23 cellular contexts compared by ENCODE assay signal in the genomic region with DNA sequence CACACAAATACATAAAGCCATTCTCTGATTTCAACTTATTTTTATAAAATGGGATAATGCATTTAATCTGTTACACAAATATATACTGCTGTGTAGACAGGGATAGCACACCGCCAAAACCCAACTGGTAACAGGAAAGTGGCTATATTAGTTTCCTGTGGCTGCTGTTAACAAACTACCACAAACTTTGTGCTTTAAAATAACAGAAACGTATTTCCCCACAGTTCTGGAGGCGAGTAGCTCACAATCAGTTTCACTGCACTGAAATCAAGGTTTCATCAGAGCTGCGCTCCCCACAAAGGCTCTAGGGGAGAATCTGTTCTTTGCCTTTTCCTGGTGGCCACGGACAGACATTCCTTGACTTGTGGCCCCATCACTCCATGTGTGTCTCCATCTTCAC.
"Had no signal": no experiment of that assay in that cellular context is flagged by ENCODE, and none has a peak within 500 bp of the region (broad histone marks: within the 10 kb centered on the region; RNA-seq: fewer than 3 reads in every experiment).

No MANE protein-coding gene starts in this region.

- H3K27me3 Mint-ChIP-seq: dendritic cell treated with granulocyte-macrophage colony-stimulating factor and Interleukin-4, amounts not matched to agents 40 ng/mL and 50 ng/mL, for 4 days had no signal

- H3K27me3 ChIP-seq: cardiac muscle cell, gastrocnemius medialis, right atrium auricular region, stomach had no signal

- H3K4me2 ChIP-seq: SK-N-SH had no signal

- H3K9me3 Mint-ChIP-seq: activated naive CD4-positive, alpha-beta T cell treated with anti-CD3 and anti-CD28 coated beads, Interleukin-2, amount 50 U/mL, for 72 hours; dendritic cell treated with granulocyte-macrophage colony-stimulating factor and Interleukin-4, amounts not matched to agents 40 ng/mL and 50 ng/mL, for 4 days had no signal

- H3K36me3 ChIP-seq: cardiac muscle cell, gastrocnemius medialis, left ventricle myocardium inferior, prostate gland, right atrium auricular region, stomach had no signal

- DNase-seq: activated CD4-positive, alpha-beta T cell treated with anti-CD3 and anti-CD28 coated beads, Interleukin-2, amount 50 U/mL, for 1 hour; activated T-cell treated with anti-CD3 and anti-CD28 coated beads, Interleukin-2, amount 50 U/mL, for 1 hour; amygdala; effector CD8-positive, alpha-beta T cell; gastrocnemius medialis; head of caudate nucleus; kidney glomerular epithelial cell; left ventricle myocardium inferior; mammary epithelial cell; midbrain; SK-N-SH; small intestine; stimulated activated CD4-positive, alpha-beta T cell treated with anti-CD3 and anti-CD28 coated beads, Interleukin-15, amount 100 ng/mL, for 24 hours; stimulated activated CD4-positive, alpha-beta T cell treated with anti-CD3 and anti-CD28 coated beads, Interleukin-2, amount 100 ng/mL, for 48 hours; stomach; T1000; trophoblast cell had no signal

- H3K9me3 ChIP-seq: gastrocnemius medialis, left ventricle myocardium inferior, prostate gland, right atrium auricular region, SK-N-SH, stomach had no signal

- H3K4me1 ChIP-seq: prostate gland, right atrium auricular region had no signal

- H3K9ac ChIP-seq: SK-N-SH had no signal

- H3K4me3 ChIP-seq: cardiac muscle cell, gastrocnemius medialis, left ventricle myocardium inferior, prostate gland, right atrium auricular region, stomach had no signal

- H3K27ac Mint-ChIP-seq: activated naive CD4-positive, alpha-beta T cell treated with anti-CD3 and anti-CD28 coated beads, Interleukin-2, amount 50 U/mL, for 72 hours; dendritic cell treated with granulocyte-macrophage colony-stimulating factor and Interleukin-4, amounts not matched to agents 40 ng/mL and 50 ng/mL, for 4 days had no signal

- H3K4me3 Mint-ChIP-seq: dendritic cell treated with granulocyte-macrophage colony-stimulating factor and Interleukin-4, amounts not matched to agents 40 ng/mL and 50 ng/mL, for 4 days had no signal

- FAIRE-seq: small intestine had no signal

- ATAC-seq: activated naive CD4-positive, alpha-beta T cell treated with anti-CD3 and anti-CD28 coated beads, Interleukin-2, amount 50 U/mL, for 72 hours; esophagus mucosa; gastrocnemius medialis had no signal

- H3K27ac ChIP-seq: cardiac muscle cell, gastrocnemius medialis, left ventricle myocardium inferior, prostate gland, right atrium auricular region, stomach had no signal
